In genomic region chr16:69194488-69194887, GRCh38 we compare ENCODE assay signal across 21 cellular contexts. TPM values are rescaled to one million over a fixed set of nuclear protein-coding genes. Genes with fewer than 3 reads are reported as not detected.
DNase-seq lines count a peak whose midpoint lies in the region; ATAC-seq and TF ChIP-seq lines count a peak whose summit lies in the region.
"Had no signal": no experiment of that assay in that cellular context is flagged by ENCODE, and none has a peak within 500 bp of the region (broad histone marks: within the 10 kb centered on the region; RNA-seq: fewer than 3 reads in every experiment).

No MANE protein-coding gene starts in this region.

- H3K9me3 ChIP-seq in gastrocnemius medialis, result no peaks in the 10 kb centered on the region
- H3K9me3 ChIP-seq: MG63, Peyer's patch, SK-N-SH had no signal

- no peak for TF ChIP-seq POLR2A in gastrocnemius medialis (IDR thresholded peaks at IDR 0.05)

- in situ Hi-C loops in gastrocnemius medialis (cut with MboI; ENCODE audit: low sequenced_read_pairs in 4 of 4), result no loop called here

- no peak overlapping the region for H3K27ac ChIP-seq in gastrocnemius medialis
- H3K27ac ChIP-seq: 22Rv1, Peyer's patch had no signal

- H3K4me3 ChIP-seq in cardiac fibroblast (replicated peaks in 1 of 2; ENCODE audit: low read depth in 2 of 2, low read length in 2 of 2) (no peak overlapping the region), fibroblast of the aortic adventitia (ENCODE audit: low read depth, low read length) (no peak overlapping the region), gastrocnemius medialis (no peak overlapping the region)
- H3K4me3 ChIP-seq: GM23338, MG63, Peyer's patch had no signal

- peaks cover 17 to 43% of the 10 kb centered on the region in 2 donors for H3K4me1 ChIP-seq in gastrocnemius medialis

- intact Hi-C loops in gastrocnemius medialis (cut with DNase I; ENCODE audit: low total_unique reads), result no loop called here

- ATAC-seq in gastrocnemius medialis, result peak; percentile 51 to 56
- ATAC-seq: GM23338 had no signal

- H3K36me3 ChIP-seq in gastrocnemius medialis, result no peaks in the 10 kb centered on the region
- H3K36me3 ChIP-seq: Peyer's patch had no signal

- TF ChIP-seq CTCF in cardiac fibroblast (IDR thresholded peaks at IDR 0.05; ENCODE audit: low read depth, low read length) (no peak), fibroblast of the aortic adventitia (IDR thresholded peaks at IDR 0.05; ENCODE audit: insufficient read depth, low read length) (no peak), gastrocnemius medialis (IDR thresholded peaks at IDR 0.05 in 4 of 5, conservative IDR thresholded peaks at IDR 0.05 in 1 of 5) (no peak)

- no peaks in the 10 kb centered on the region for H3K27me3 ChIP-seq in gastrocnemius medialis
- H3K27me3 ChIP-seq: MG63, Peyer's patch had no signal

- DNase-seq in DMS 273 (lab: John Stamatoyannopoulos, UW; ENCODE audit: unreplicated experiment) (peak; percentile 38), DMS 273 treated with DMSO at 0.1 percent for 48 hours (lab: John Stamatoyannopoulos, UW) (no peak), cardiac fibroblast (ENCODE audit: low read depth in 2 of 2) (peak; percentile 24 to 29), fibroblast of the aortic adventitia (ENCODE audit: low read depth) (peak; percentile 46), gastrocnemius medialis (no peak), pons (ENCODE audit: low spot score) (no peak), HUDEP-2 (lab: John Stamatoyannopoulos, UW; ENCODE audit: unreplicated experiment in 76 of 76) (no peak)
- no peak for DNase-seq in activated CD4-positive, alpha-beta T cell treated with anti-CD3 and anti-CD28 coated beads, Interleukin-2, amount 50 U/mL, for 48 hours
- DNase-seq: Calu3, H9, KBM-7, NCI-H1694, NCI-H2029 treated with DMSO at 0.1 percent for 48 hours, NCI-H2227 treated with DMSO at 0.1 percent for 48 hours, NCI-H526 treated with DMSO at 0.1 percent for 48 hours, OCI-M1, Peyer's patch had no signal

RNA-seq across cellular contexts. Expression of gene SNTB2, which starts 7.5 kb away (rescaled TPM):
- 23.8 and 40.6 TPM in 2 replicates for total RNA-seq in fibroblast of the aortic adventitia (ENCODE audit: low replicate concordance)
- 10 to 100 TPM; 13.3 to 36.8 (median 33.0) TPM for total RNA-seq in gastrocnemius medialis

Comparison
In these comparisons a context has a peak if more than half of its experiments do, and no peak if none do; other contexts are left out.
1. DNase-seq: peak in DMS 273 (single experiment), cardiac fibroblast (2 of 2) and fibroblast of the aortic adventitia (single experiment); none in DMS 273 treated with DMSO at 0.1 percent for 48 hours (single experiment), gastrocnemius medialis (0 of 2), activated CD4-positive, alpha-beta T cell treated with anti-CD3 and anti-CD28 coated beads, Interleukin-2, amount 50 U/mL, for 48 hours (0 of 2), pons (single experiment) and HUDEP-2 (0 of 76).